In the genomic region with DNA sequence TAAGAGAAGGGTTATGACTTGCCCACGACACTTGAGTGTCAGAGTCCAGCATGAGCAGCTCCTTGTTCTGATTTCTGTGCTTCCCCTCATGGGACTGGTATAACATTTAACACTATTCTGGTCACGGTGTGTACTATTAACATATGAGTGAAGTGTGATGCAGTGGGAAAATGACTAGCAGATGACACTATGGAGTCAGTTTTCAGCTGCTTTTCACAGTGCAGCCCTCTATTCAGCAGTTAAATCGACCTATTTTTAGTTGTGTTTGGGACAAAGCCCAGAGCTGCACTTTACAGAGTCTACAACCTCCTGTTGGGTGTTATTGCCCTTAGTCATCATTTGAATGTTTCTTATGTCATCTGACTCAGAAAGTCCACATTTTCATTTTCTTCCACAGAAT, we compare ENCODE assay signal across 13 cellular contexts. TPM values are rescaled to one million over a fixed set of nuclear protein-coding genes. Genes with fewer than 3 reads are reported as not detected.
DNase-seq lines count a peak whose midpoint lies in the region; ATAC-seq and TF ChIP-seq lines count a peak whose summit lies in the region.
"Had no signal": no experiment of that assay in that cellular context is flagged by ENCODE, and none has a peak within 500 bp of the region (broad histone marks: within the 10 kb centered on the region; RNA-seq: fewer than 3 reads in every experiment).

No MANE protein-coding gene starts in this region.

- in situ Hi-C loops in gastrocnemius medialis (cut with MboI; ENCODE audit: low sequenced_read_pairs in 4 of 4): no loop called here

- no peak overlapping the region for H3K4me3 ChIP-seq in gastrocnemius medialis
- H3K4me3 ChIP-seq: lower lobe of right lung, skin epidermis had no signal

- H3K4me1 ChIP-seq in gastrocnemius medialis: peaks cover 4 to 18% of the 10 kb centered on the region in 2 donors
- H3K4me1 ChIP-seq: lower lobe of right lung had no signal

- no peaks in the 10 kb centered on the region for H3K36me3 Mint-ChIP-seq in activated CD4-positive, alpha-beta T cell treated with anti-CD3 and anti-CD28 coated beads for 36 hours (ENCODE audit: low read depth)

- intact Hi-C loops in gastrocnemius medialis (cut with DNase I; ENCODE audit: low total_unique reads): loop anchor here (5.0 kb wide), 1 partner anchor 41 kb away; no protein-coding TSS in a partner anchor
- intact Hi-C loops in activated CD4-positive, alpha-beta T cell treated with anti-CD3 and anti-CD28 coated beads for 36 hours (cut with DNase I, micrococcal nuclease): no loop called here

- ATAC-seq in gastrocnemius medialis (peak; percentile 90 to 92), HG02763 (IDR thresholded peaks at IDR 0.05; ENCODE audit: unreplicated experiment) (no peak), HG02798 (IDR thresholded peaks at IDR 0.05; ENCODE audit: poor library complexity, unreplicated experiment) (no peak)
- no peak for ATAC-seq in activated CD4-positive, alpha-beta T cell treated with anti-CD3 and anti-CD28 coated beads for 36 hours

- no peak for TF ChIP-seq CTCF in gastrocnemius medialis (IDR thresholded peaks at IDR 0.05 in 4 of 5, conservative IDR thresholded peaks at IDR 0.05 in 1 of 5)

- peak; percentile 37 to 75 for TF ChIP-seq POLR2A in gastrocnemius medialis (IDR thresholded peaks at IDR 0.05)

- no peak overlapping the region for H3K4me3 Mint-ChIP-seq in activated CD4-positive, alpha-beta T cell treated with anti-CD3 and anti-CD28 coated beads for 36 hours
- H3K4me3 Mint-ChIP-seq: activated B cell treated with CpG ODN at 0.5 μM for 24 hours had no signal

- peak overlapping the region; percentile 21 to 78 (median 72) for H3K27ac ChIP-seq in gastrocnemius medialis
- H3K27ac ChIP-seq: lower lobe of right lung had no signal

- H3K27me3 ChIP-seq in gastrocnemius medialis: no peaks in the 10 kb centered on the region

- CTCF ChIA-PET in activated CD4-positive, alpha-beta T cell treated with anti-CD3 and anti-CD28 coated beads for 36 hours (lab: Charles Lee): interaction anchor here (0.6 kb wide), 2 partner anchors 148 to 570 kb away, joined by 3 read pairs; no protein-coding TSS in a partner anchor

- H3K4me1 Mint-ChIP-seq in activated CD4-positive, alpha-beta T cell treated with anti-CD3 and anti-CD28 coated beads for 36 hours: no peaks in the 10 kb centered on the region
- H3K4me1 Mint-ChIP-seq: activated B cell treated with CpG ODN at 0.5 μM for 24 hours had no signal

- H3K9me3 Mint-ChIP-seq in activated CD4-positive, alpha-beta T cell treated with anti-CD3 and anti-CD28 coated beads for 36 hours (ENCODE audit: low read depth): no peaks in the 10 kb centered on the region
- H3K9me3 Mint-ChIP-seq: activated B cell treated with CpG ODN at 0.5 μM for 24 hours had no signal

- no peak overlapping the region for H3K27ac Mint-ChIP-seq in activated CD4-positive, alpha-beta T cell treated with anti-CD3 and anti-CD28 coated beads for 36 hours
- H3K27ac Mint-ChIP-seq: activated B cell treated with CpG ODN at 0.5 μM for 24 hours had no signal

- DNase-seq in GM03348 (ENCODE audit: low spot score): peak; percentile 53
- DNase-seq in amniotic epithelial cell (ENCODE audit: low read depth): peak; percentile 81
- peak; percentile 96 for DNase-seq in foreskin melanocyte
- peak in 1 of 2 donors; percentile 31 for DNase-seq in gastrocnemius medialis
- no peak for DNase-seq in activated CD4-positive, alpha-beta T cell treated with anti-CD3 and anti-CD28 coated beads for 36 hours
- DNase-seq in NCI-H2171 treated with DMSO at 0.1 percent for 48 hours (lab: John Stamatoyannopoulos, UW): no peak
- DNase-seq: activated B cell treated with CpG ODN at 0.5 μM for 24 hours, lower lobe of right lung, NCI-H146 had no signal

- POLR2A ChIA-PET in activated CD4-positive, alpha-beta T cell treated with anti-CD3 and anti-CD28 coated beads for 36 hours (lab: Charles Lee): no interaction called here

- peaks cover 13% of the 10 kb centered on the region for H3K27me3 Mint-ChIP-seq in activated CD4-positive, alpha-beta T cell treated with anti-CD3 and anti-CD28 coated beads for 36 hours
- H3K27me3 Mint-ChIP-seq: activated B cell treated with CpG ODN at 0.5 μM for 24 hours had no signal

- no peaks in the 10 kb centered on the region for H3K9me3 ChIP-seq in gastrocnemius medialis
- H3K9me3 ChIP-seq: lower lobe of right lung had no signal

- no peaks in the 10 kb centered on the region for H3K36me3 ChIP-seq in gastrocnemius medialis
- H3K36me3 ChIP-seq: lower lobe of right lung had no signal

RNA-seq across cellular contexts. Expression of a gene that starts 59.1 kb away (rescaled TPM):
- total RNA-seq in gastrocnemius medialis: 1 to 10 TPM in 3 of 4 donors, under 1 TPM in 1; 0.51 to 7.8 (median 2.2) TPM
- not detected for total RNA-seq in activated CD4-positive, alpha-beta T cell treated with anti-CD3 and anti-CD28 coated beads for 36 hours
- total RNA-seq: activated B cell treated with CpG ODN at 0.5 μM for 24 hours, OCI-LY7 had no signal

Comparison
In these comparisons a context has a peak if more than half of its experiments do, and no peak if none do; other contexts are left out.
1. DNase-seq: peak in GM03348 (single experiment), amniotic epithelial cell (single experiment) and foreskin melanocyte (single experiment); none in activated CD4-positive, alpha-beta T cell treated with anti-CD3 and anti-CD28 coated beads for 36 hours (single experiment) and NCI-H2171 treated with DMSO at 0.1 percent for 48 hours (single experiment).
2. ATAC-seq: peak in gastrocnemius medialis (2 of 2); none in HG02763 (single experiment), activated CD4-positive, alpha-beta T cell treated with anti-CD3 and anti-CD28 coated beads for 36 hours (single experiment) and HG02798 (single experiment).